Comparison of ENCODE assay signal across 8 cellular contexts in the genomic region with DNA sequence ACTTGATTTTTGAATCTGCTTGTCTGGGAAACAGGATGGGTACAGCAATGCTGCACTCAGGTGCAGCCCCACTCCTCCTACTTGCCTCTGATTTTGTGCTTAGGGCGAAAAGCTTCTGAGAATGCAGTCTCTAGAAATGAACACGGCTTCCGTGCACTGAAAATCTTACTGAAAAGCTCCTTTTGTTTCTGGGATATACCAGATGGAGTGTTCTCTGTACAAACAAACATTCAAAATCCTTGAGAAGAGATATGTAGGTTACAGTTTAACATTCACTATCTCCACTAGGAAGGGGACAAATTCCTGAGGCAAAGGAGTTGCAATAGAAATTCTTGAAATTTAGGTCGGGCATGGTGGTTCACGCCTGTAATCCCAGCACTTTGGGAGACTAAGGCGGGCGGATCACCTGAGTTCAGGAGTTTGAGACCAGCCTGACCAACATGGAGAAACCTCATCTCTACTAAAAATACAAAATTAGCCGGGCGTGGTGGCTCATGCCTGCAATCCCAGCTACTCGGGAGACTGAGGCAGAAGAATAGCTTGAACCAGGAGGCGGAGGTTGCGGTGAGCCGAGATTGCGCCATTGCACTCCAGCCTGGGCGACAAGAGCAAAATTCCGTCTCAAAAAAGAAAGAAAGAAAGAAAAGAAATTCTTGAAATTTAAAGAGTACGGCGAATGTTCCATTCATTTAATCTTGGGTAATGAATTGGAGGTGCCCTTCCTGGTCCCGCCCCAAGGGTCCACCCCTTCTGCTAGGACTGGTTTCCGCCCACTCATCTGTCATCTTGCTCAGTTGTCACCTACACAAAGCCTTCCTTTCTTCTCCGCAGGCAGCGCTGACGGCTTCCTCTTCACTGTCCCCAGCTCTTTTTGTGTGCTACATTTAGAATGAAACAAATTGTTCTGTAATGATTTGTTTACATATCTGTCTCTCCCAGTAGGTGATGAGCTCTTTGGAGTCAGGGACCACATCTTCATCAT.
DNase-seq lines count a peak whose midpoint lies in the region; TF ChIP-seq lines count a peak whose summit lies in the region.

No MANE protein-coding gene starts in this region.

- peak; percentile 10 for DNase-seq in NCI-H82 (lab: John Stamatoyannopoulos, UW)
- no peak for DNase-seq in NCI-H82 treated with DMSO at 0.1 percent for 48 hours (lab: John Stamatoyannopoulos, UW; ENCODE audit: unreplicated experiment)
- DNase-seq in NCI-H774 (lab: John Stamatoyannopoulos, UW) = peak; percentile 57
- DNase-seq in fibroblast of lung (ENCODE audit: low read depth in 2 of 2) = peak; percentile 43 to 79
- DNase-seq in retina = peak; percentile 30
- DNase-seq in NCI-H1694 (lab: John Stamatoyannopoulos, UW) = no peak
- no peak for DNase-seq in DMS53 (lab: John Stamatoyannopoulos, UW)
- no peak for DNase-seq in glomerular visceral epithelial cell (ENCODE audit: extremely low spot score)

- H3K79me2 ChIP-seq in fibroblast of lung (ENCODE audit: control insufficient read depth, insufficient read depth, low read length) = no peaks in the 10 kb centered on the region

- H3K9ac ChIP-seq in fibroblast of lung (ENCODE audit: insufficient read depth, low read length) = no peak overlapping the region

- H3K27ac ChIP-seq in fibroblast of lung (ENCODE audit: insufficient read depth, low read length) = no peak overlapping the region

- no peak overlapping the region for H3K4me2 ChIP-seq in fibroblast of lung (ENCODE audit: extremely low read depth, insufficient read depth, low read length)

- peak overlapping the region; percentile 19 for H2AFZ ChIP-seq in fibroblast of lung (ENCODE audit: low read length)

- peaks cover 24% of the 10 kb centered on the region for H3K4me1 ChIP-seq in fibroblast of lung (ENCODE audit: control insufficient read depth, extremely low read depth, insufficient read depth, low read length)

- H3K9me3 ChIP-seq in fibroblast of lung (ENCODE audit: control insufficient read depth, insufficient read depth, low read depth, low read length) = no peaks in the 10 kb centered on the region

- H3K4me3 ChIP-seq in fibroblast of lung (replicated peaks in 1 of 4; ENCODE audit: control extremely low read depth in 1 of 4, insufficient read depth in 1 of 4, low read depth in 3 of 4, low read length in 4 of 4) = no peak overlapping the region

- no peaks in the 10 kb centered on the region for H3K36me3 ChIP-seq in fibroblast of lung (ENCODE audit: control insufficient read depth, insufficient read depth, low read length)

- H3K27me3 ChIP-seq in fibroblast of lung (ENCODE audit: control insufficient read depth, insufficient read depth, low read length) = no peaks in the 10 kb centered on the region

- no peaks in the 10 kb centered on the region for H4K20me1 ChIP-seq in fibroblast of lung (ENCODE audit: control insufficient read depth, extremely low read depth, insufficient read depth, low read length)

- TF ChIP-seq CTCF in fibroblast of lung (conservative IDR thresholded peaks at IDR 0.05 in 1 of 2, IDR thresholded peaks at IDR 0.05 in 1 of 2; ENCODE audit: low read depth in 1 of 2, low read length in 2 of 2) = no peak

Comparison
In these comparisons a context has a peak if more than half of its experiments do, and no peak if none do; other contexts are left out.
1. DNase-seq: peak in NCI-H82 (single experiment), NCI-H774 (single experiment), fibroblast of lung (2 of 2) and retina (single experiment); none in NCI-H82 treated with DMSO at 0.1 percent for 48 hours (single experiment), NCI-H1694 (single experiment), DMS53 (single experiment) and glomerular visceral epithelial cell (single experiment).